In the genomic region with DNA sequence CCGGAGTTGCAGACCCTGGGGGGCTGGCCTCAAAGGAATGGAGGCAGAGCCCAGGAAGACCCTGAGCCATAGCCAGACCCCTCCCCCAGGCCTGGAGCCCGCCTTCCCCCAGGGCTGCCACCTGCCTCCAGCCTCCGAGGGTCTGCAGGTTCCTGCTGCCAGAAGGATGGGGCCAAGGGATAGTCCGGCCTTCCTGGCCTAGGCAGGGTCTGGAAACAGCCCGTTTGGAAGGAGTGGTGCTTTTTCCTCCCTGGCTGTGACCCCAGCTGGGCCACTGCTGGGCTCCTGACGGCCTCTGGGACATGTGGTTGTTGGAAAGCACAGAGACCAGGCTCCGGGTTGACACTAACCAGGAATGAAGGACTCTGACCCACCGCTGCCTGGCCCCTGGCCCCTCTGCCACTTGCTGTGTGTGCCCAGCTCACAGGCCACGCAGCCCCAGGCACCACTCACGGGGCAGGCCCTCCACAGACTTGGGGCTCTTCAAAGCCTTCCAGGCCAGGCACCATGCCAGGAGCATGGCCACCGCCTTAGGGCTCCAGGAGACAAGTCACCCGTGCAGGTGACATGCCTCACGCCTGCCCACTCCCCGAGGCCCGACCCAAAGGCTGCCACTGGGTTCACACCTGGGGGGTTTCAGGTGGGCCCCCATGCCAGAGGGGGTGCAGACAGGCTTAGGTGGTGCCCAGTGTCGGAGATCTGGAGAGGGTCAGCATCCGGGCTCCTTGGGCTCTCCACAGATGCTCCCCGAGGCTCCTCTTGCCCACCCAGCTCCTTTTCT, we compare ENCODE assay signal across 2 cellular contexts.
TF ChIP-seq lines count a peak whose summit lies in the region.

No MANE protein-coding gene starts in this region.

TF ChIP-seq in IMR-90, 13 proteins besides CTCF, POLR2A, EP300 and RAD21:
- TF ChIP-seq MXI1 (IDR thresholded peaks at IDR 0.05; ENCODE audit: borderline replicate concordance, low read depth, low read length) (no peak), BHLHE40 (IDR thresholded peaks at IDR 0.05; ENCODE audit: low read depth, low read length) (no peak), FOS (IDR thresholded peaks at IDR 0.05; ENCODE audit: low read depth, low read length) (no peak), CEBPB (IDR thresholded peaks at IDR 0.05; ENCODE audit: low read depth, low read length) (no peak), MAFK (IDR thresholded peaks at IDR 0.05; ENCODE audit: low read depth, low read length) (no peak), NFE2L2 (IDR thresholded peaks at IDR 0.05; ENCODE audit: low read depth, low read length) (no peak)
- TF ChIP-seq, protein P1, sequence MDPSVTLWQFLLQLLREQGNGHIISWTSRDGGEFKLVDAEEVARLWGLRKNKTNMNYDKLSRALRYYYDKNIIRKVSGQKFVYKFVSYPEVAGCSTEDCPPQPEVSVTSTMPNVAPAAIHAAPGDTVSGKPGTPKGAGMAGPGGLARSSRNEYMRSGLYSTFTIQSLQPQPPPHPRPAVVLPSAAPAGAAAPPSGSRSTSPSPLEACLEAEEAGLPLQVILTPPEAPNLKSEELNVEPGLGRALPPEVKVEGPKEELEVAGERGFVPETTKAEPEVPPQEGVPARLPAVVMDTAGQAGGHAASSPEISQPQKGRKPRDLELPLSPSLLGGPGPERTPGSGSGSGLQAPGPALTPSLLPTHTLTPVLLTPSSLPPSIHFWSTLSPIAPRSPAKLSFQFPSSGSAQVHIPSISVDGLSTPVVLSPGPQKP (IDR thresholded peaks at IDR 0.05; ENCODE audit: borderline replicate concordance, low read depth, low read length): no peak

TF ChIP-seq in liver, 16 proteins besides CTCF, POLR2A, EP300 and RAD21:
- no peak for TF ChIP-seq EGR1 (IDR thresholded peaks at IDR 0.05; ENCODE audit: low read depth in 2 of 2)
- peak in 1 of 2 donors; percentile 8 for TF ChIP-seq JUND (IDR thresholded peaks at IDR 0.05)
- TF ChIP-seq HNF4A (conservative IDR thresholded peaks at IDR 0.05): peak in 1 of 2 donors; percentile 96
- TF ChIP-seq HNF4G (IDR thresholded peaks at IDR 0.05): no peak
- TF ChIP-seq, protein P2, sequence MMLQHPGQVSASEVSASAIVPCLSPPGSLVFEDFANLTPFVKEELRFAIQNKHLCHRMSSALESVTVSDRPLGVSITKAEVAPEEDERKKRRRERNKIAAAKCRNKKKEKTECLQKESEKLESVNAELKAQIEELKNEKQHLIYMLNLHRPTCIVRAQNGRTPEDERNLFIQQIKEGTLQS (IDR thresholded peaks at IDR 0.05): no peak
- TF ChIP-seq SP1 (IDR thresholded peaks at IDR 0.05): no peak
- TF ChIP-seq, protein P3, sequence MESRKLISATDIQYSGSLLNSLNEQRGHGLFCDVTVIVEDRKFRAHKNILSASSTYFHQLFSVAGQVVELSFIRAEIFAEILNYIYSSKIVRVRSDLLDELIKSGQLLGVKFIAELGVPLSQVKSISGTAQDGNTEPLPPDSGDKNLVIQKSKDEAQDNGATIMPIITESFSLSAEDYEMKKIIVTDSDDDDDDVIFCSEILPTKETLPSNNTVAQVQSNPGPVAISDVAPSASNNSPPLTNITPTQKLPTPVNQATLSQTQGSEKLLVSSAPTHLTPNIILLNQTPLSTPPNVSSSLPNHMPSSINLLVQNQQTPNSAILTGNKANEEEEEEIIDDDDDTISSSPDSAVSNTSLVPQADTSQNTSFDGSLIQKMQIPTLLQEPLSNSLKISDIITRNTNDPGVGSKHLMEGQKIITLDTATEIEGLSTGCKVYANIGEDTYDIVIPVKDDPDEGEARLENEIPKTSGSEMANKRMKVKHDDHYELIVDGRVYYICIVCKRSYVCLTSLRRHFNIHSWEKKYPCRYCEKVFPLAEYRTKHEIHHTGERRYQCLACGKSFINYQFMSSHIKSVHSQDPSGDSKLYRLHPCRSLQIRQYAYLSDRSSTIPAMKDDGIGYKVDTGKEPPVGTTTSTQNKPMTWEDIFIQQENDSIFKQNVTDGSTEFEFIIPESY (IDR thresholded peaks at IDR 0.05): no peak
- peak; percentile 16 for TF ChIP-seq FOXA2 (IDR thresholded peaks at IDR 0.05)
- TF ChIP-seq GABPA (IDR thresholded peaks at IDR 0.05 in 1 of 2, conservative IDR thresholded peaks at IDR 0.05 in 1 of 2): peak in 1 of 2 donors; percentile 20
- TF ChIP-seq, protein P4, sequence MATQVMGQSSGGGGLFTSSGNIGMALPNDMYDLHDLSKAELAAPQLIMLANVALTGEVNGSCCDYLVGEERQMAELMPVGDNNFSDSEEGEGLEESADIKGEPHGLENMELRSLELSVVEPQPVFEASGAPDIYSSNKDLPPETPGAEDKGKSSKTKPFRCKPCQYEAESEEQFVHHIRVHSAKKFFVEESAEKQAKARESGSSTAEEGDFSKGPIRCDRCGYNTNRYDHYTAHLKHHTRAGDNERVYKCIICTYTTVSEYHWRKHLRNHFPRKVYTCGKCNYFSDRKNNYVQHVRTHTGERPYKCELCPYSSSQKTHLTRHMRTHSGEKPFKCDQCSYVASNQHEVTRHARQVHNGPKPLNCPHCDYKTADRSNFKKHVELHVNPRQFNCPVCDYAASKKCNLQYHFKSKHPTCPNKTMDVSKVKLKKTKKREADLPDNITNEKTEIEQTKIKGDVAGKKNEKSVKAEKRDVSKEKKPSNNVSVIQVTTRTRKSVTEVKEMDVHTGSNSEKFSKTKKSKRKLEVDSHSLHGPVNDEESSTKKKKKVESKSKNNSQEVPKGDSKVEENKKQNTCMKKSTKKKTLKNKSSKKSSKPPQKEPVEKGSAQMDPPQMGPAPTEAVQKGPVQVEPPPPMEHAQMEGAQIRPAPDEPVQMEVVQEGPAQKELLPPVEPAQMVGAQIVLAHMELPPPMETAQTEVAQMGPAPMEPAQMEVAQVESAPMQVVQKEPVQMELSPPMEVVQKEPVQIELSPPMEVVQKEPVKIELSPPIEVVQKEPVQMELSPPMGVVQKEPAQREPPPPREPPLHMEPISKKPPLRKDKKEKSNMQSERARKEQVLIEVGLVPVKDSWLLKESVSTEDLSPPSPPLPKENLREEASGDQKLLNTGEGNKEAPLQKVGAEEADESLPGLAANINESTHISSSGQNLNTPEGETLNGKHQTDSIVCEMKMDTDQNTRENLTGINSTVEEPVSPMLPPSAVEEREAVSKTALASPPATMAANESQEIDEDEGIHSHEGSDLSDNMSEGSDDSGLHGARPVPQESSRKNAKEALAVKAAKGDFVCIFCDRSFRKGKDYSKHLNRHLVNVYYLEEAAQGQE (IDR thresholded peaks at IDR 0.05): peak; percentile 28
- no peak for TF ChIP-seq TAF1 (conservative IDR thresholded peaks at IDR 0.05)
- TF ChIP-seq NR2F2 (IDR thresholded peaks at IDR 0.05): no peak
- TF ChIP-seq, protein P5, sequence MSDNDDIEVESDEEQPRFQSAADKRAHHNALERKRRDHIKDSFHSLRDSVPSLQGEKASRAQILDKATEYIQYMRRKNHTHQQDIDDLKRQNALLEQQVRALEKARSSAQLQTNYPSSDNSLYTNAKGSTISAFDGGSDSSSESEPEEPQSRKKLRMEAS (IDR thresholded peaks at IDR 0.05): no peak
- peak in 1 of 2 donors; percentile 82 for TF ChIP-seq RXRA (IDR thresholded peaks at IDR 0.05)
- TF ChIP-seq FOXA1 (IDR thresholded peaks at IDR 0.05): no peak
- TF ChIP-seq YY1 (IDR thresholded peaks at IDR 0.05): no peak
TF ChIP-seq in liver: peak in this region for 6.
